In genomic region chr5:144566747-144567415, GRCh38 we compare ENCODE assay signal across 21 cellular contexts.
A peak's percentile ranks its signal among the peaks of the same experiment; 100 is the strongest.
DNase-seq lines count a peak whose midpoint lies in the region; ATAC-seq and TF ChIP-seq lines count a peak whose summit lies in the region.
"Had no signal": no experiment of that assay in that cellular context is flagged by ENCODE, and none has a peak within 500 bp of the region (broad histone marks: within the 10 kb centered on the region; RNA-seq: fewer than 3 reads in every experiment).

No MANE protein-coding gene starts in this region.

- no peaks in the 10 kb centered on the region for H3F3A ChIP-seq in GM23248 (ENCODE audit: insufficient read depth)

- no peak overlapping the region for H3K27ac Mint-ChIP-seq in activated CD8-positive, alpha-beta T cell treated with anti-CD3 and anti-CD28 coated beads for 36 hours
- H3K27ac Mint-ChIP-seq: activated CD4-positive, alpha-beta T cell treated with anti-CD3 and anti-CD28 coated beads for 36 hours; brain; dendritic cell treated with granulocyte-macrophage colony-stimulating factor and Interleukin-4, amounts not matched to agents 40 ng/mL and 50 ng/mL, for 4 days; T-helper 2 cell treated with Interferon-gamma antibody and Interleukin-4, amounts not matched to agents 5 μg/mL and 100 μg/mL, for 36 hours had no signal

- intact Hi-C loops in activated CD8-positive, alpha-beta T cell treated with anti-CD3 and anti-CD28 coated beads for 36 hours (cut with micrococcal nuclease), result no loop called here
- intact Hi-C loops in esophagus squamous epithelium (cut with DNase I), result no loop called here

- H3K9me3 Mint-ChIP-seq in activated CD8-positive, alpha-beta T cell treated with anti-CD3 and anti-CD28 coated beads for 36 hours, result peaks cover 11% of the 10 kb centered on the region

- 55 to 56% methylated on average over 3 of the region's 3 CpGs for WGBS in GM23248 (ENCODE audit: low coverage in 1 of 2, low lambda C conversion rate in 2 of 2, missing lambda C conversion rate in 2 of 2), 2 experiments
- WGBS in esophagus squamous epithelium, 2 donors, result 66 to 73% methylated on average over 2 to 3 of the region's 3 CpGs

- H3K9ac ChIP-seq in GM23248, result no peak overlapping the region

- H3K27me3 ChIP-seq in GM23248 (replicated peaks; ENCODE audit: insufficient read depth), result no peaks in the 10 kb centered on the region
- H3K27me3 ChIP-seq in RWPE2 (ENCODE audit: insufficient read depth, poor library complexity, severe bottlenecking), result peaks cover 6% of the 10 kb centered on the region
- H3K27me3 ChIP-seq in esophagus squamous epithelium, result no peaks in the 10 kb centered on the region
- H3K27me3 ChIP-seq: ovary had no signal

- H3K4me3 ChIP-seq in GM23248, result no peak overlapping the region
- no peak overlapping the region for H3K4me3 ChIP-seq in RWPE2 (ENCODE audit: severe bottlenecking)
- no peak overlapping the region for H3K4me3 ChIP-seq in fibroblast of mammary gland (ENCODE audit: control insufficient read depth, low read depth, low read length)
- no peak overlapping the region for H3K4me3 ChIP-seq in esophagus squamous epithelium
- H3K4me3 ChIP-seq: heart right ventricle, ovary had no signal

- H3K27ac ChIP-seq in GM23248 (no peak overlapping the region), RWPE2 (ENCODE audit: poor library complexity, severe bottlenecking) (no peak overlapping the region), esophagus squamous epithelium (no peak overlapping the region)
- H3K27ac ChIP-seq: heart right ventricle, ovary had no signal

- peak; percentile 47 for DNase-seq in GM23248
- no peak for DNase-seq in RWPE2 (ENCODE audit: low spot score)
- DNase-seq in fibroblast of mammary gland (ENCODE audit: low read depth), result peak; percentile 25
- peak; percentile 22 for DNase-seq in non-pigmented ciliary epithelial cell (ENCODE audit: low read depth)
- DNase-seq in activated CD8-positive, alpha-beta T cell treated with anti-CD3 and anti-CD28 coated beads for 36 hours, result no peak
- no peak for DNase-seq in DMS79 treated with DMSO at 0.1 percent for 48 hours (lab: John Stamatoyannopoulos, UW)
- DNase-seq in dermis blood vessel endothelial cell, result no peak
- no peak for DNase-seq in esophagus squamous epithelium (lab: John Stamatoyannopoulos, UW)
- DNase-seq: activated CD4-positive, alpha-beta T cell treated with anti-CD3 and anti-CD28 coated beads for 36 hours; activated naive CD4-positive, alpha-beta T cell treated with Interleukin-2 at 50 U/mL for 16 hours; COR-L47; heart right ventricle; left cardiac atrium; NCI-H1092; NCI-H2081; NCI-H526; ovary had no signal

- TF ChIP-seq CTCF in RWPE2 (IDR thresholded peaks at IDR 0.05; ENCODE audit: poor library complexity, severe bottlenecking) (no peak), fibroblast of mammary gland (conservative IDR thresholded peaks at IDR 0.05; ENCODE audit: control insufficient read depth, insufficient read depth, low read depth, low read length) (no peak), esophagus squamous epithelium (IDR thresholded peaks at IDR 0.05) (no peak)
- TF ChIP-seq CTCF in activated CD8-positive, alpha-beta T cell treated with anti-CD3 and anti-CD28 coated beads for 36 hours (IDR thresholded peaks at IDR 0.05), result no peak

- in situ Hi-C loops in GM23248 (cut with MboI), result no loop called here

- H3K27me3 Mint-ChIP-seq in activated CD8-positive, alpha-beta T cell treated with anti-CD3 and anti-CD28 coated beads for 36 hours, result no peaks in the 10 kb centered on the region
- H3K27me3 Mint-ChIP-seq: activated CD4-positive, alpha-beta T cell treated with anti-CD3 and anti-CD28 coated beads for 36 hours; brain; dendritic cell treated with granulocyte-macrophage colony-stimulating factor and Interleukin-4, amounts not matched to agents 40 ng/mL and 50 ng/mL, for 4 days; IgD-negative memory B cell had no signal

- no peak overlapping the region for H2AFZ ChIP-seq in GM23248

- no peaks in the 10 kb centered on the region for H3K9me3 ChIP-seq in GM23248 (ENCODE audit: low read depth)
- H3K9me3 ChIP-seq in RWPE2 (ENCODE audit: severe bottlenecking), result no peaks in the 10 kb centered on the region
- H3K9me3 ChIP-seq in esophagus squamous epithelium, result peaks cover 0 to 23% (median 0%) of the 10 kb centered on the region in 3 donors
- H3K9me3 ChIP-seq: ovary had no signal

- POLR2A ChIA-PET in activated CD8-positive, alpha-beta T cell treated with anti-CD3 and anti-CD28 coated beads for 36 hours (lab: Charles Lee), result no interaction called here

- no peaks in the 10 kb centered on the region for H3K9me2 ChIP-seq in GM23248 (ENCODE audit: insufficient read depth)

- CTCF ChIA-PET in activated CD8-positive, alpha-beta T cell treated with anti-CD3 and anti-CD28 coated beads for 36 hours (lab: Charles Lee), result no interaction called here

- ATAC-seq in RWPE2 (ENCODE audit: low read depth), result peak; percentile 66; the same call in 2 of the 3 replicates
- ATAC-seq in activated CD8-positive, alpha-beta T cell treated with anti-CD3 and anti-CD28 coated beads for 36 hours, result no peak
- ATAC-seq: activated CD4-positive, alpha-beta T cell treated with anti-CD3 and anti-CD28 coated beads for 36 hours; heart right ventricle; left cardiac atrium had no signal

- no peaks in the 10 kb centered on the region for H3K79me2 ChIP-seq in GM23248 (ENCODE audit: insufficient read depth)

- no peak overlapping the region for H3K4me3 Mint-ChIP-seq in activated CD8-positive, alpha-beta T cell treated with anti-CD3 and anti-CD28 coated beads for 36 hours
- H3K4me3 Mint-ChIP-seq: activated CD4-positive, alpha-beta T cell treated with anti-CD3 and anti-CD28 coated beads for 36 hours; brain; dendritic cell treated with granulocyte-macrophage colony-stimulating factor and Interleukin-4, amounts not matched to agents 40 ng/mL and 50 ng/mL, for 4 days; IgD-negative memory B cell; T-helper 2 cell treated with Interferon-gamma antibody and Interleukin-4, amounts not matched to agents 5 μg/mL and 100 μg/mL, for 36 hours had no signal

- no peaks in the 10 kb centered on the region for H3K36me3 Mint-ChIP-seq in activated CD8-positive, alpha-beta T cell treated with anti-CD3 and anti-CD28 coated beads for 36 hours (ENCODE audit: low read depth)
- H3K36me3 Mint-ChIP-seq: brain, IgD-negative memory B cell had no signal

- H3K4me1 ChIP-seq in GM23248 (ENCODE audit: insufficient read depth) (no peaks in the 10 kb centered on the region), RWPE2 (ENCODE audit: insufficient read depth, poor library complexity, severe bottlenecking) (no peaks in the 10 kb centered on the region), esophagus squamous epithelium (no peaks in the 10 kb centered on the region)
- H3K4me1 ChIP-seq: heart right ventricle had no signal

- no peaks in the 10 kb centered on the region for H4K20me1 ChIP-seq in GM23248 (ENCODE audit: insufficient read depth)

- no peaks in the 10 kb centered on the region for H3K4me1 Mint-ChIP-seq in activated CD8-positive, alpha-beta T cell treated with anti-CD3 and anti-CD28 coated beads for 36 hours (ENCODE audit: low read depth)
- H3K4me1 Mint-ChIP-seq: activated CD4-positive, alpha-beta T cell treated with anti-CD3 and anti-CD28 coated beads for 36 hours; brain; IgD-negative memory B cell had no signal

- TF ChIP-seq POLR2A in esophagus squamous epithelium (IDR thresholded peaks at IDR 0.05), result no peak

- no peaks in the 10 kb centered on the region for H3K36me3 ChIP-seq in GM23248 (ENCODE audit: low read depth)
- H3K36me3 ChIP-seq in RWPE2 (ENCODE audit: low read depth), result no peaks in the 10 kb centered on the region
- H3K36me3 ChIP-seq in esophagus squamous epithelium, result no peaks in the 10 kb centered on the region
- H3K36me3 ChIP-seq: heart right ventricle, ovary had no signal

- no peak overlapping the region for H3K4me2 ChIP-seq in GM23248 (ENCODE audit: unreplicated experiment)

Comparison
In these comparisons a context has a peak if more than half of its experiments do, and no peak if none do; other contexts are left out.
1. DNase-seq: peak in GM23248 (single experiment), fibroblast of mammary gland (single experiment) and non-pigmented ciliary epithelial cell (single experiment); none in RWPE2 (single experiment), activated CD8-positive, alpha-beta T cell treated with anti-CD3 and anti-CD28 coated beads for 36 hours (single experiment), DMS79 treated with DMSO at 0.1 percent for 48 hours (single experiment), dermis blood vessel endothelial cell (single experiment) and esophagus squamous epithelium (single experiment).